In genomic region chr18:2572144-2572682, GRCh38 we compare ENCODE assay signal across 3 cellular contexts.
TF ChIP-seq lines count a peak whose summit lies in the region.

No MANE protein-coding gene starts in this region.

TF ChIP-seq in SK-N-SH, 30 proteins besides CTCF, POLR2A, EP300 and RAD21 (continued from another document):
- no peak for TF ChIP-seq ZBTB33 (IDR thresholded peaks at IDR 0.05; ENCODE audit: borderline replicate concordance, low read depth)
- no peak for TF ChIP-seq JUND (IDR thresholded peaks at IDR 0.05)
- TF ChIP-seq USF1 (IDR thresholded peaks at IDR 0.05; ENCODE audit: borderline replicate concordance, low read depth): no peak
- TF ChIP-seq NFIC (IDR thresholded peaks at IDR 0.05; ENCODE audit: borderline replicate concordance): no peak
- no peak for TF ChIP-seq FOSL2 (IDR thresholded peaks at IDR 0.05; ENCODE audit: borderline replicate concordance, low read depth)
- no peak for TF ChIP-seq EZH2phosphoT487 (IDR thresholded peaks at IDR 0.05; ENCODE audit: borderline replicate concordance, low read depth)
- TF ChIP-seq REST (IDR thresholded peaks at IDR 0.05; ENCODE audit: low read depth, low read length): no peak
- no peak for TF ChIP-seq POLR2AphosphoS5 (IDR thresholded peaks at IDR 0.05; ENCODE audit: low read depth, low read length)
- TF ChIP-seq RCOR1 (IDR thresholded peaks at IDR 0.05; ENCODE audit: low read length): no peak
- TF ChIP-seq CHD2 (IDR thresholded peaks at IDR 0.05; ENCODE audit: low read length, partially characterized antibody): no peak
- no peak for TF ChIP-seq MAX (IDR thresholded peaks at IDR 0.05; ENCODE audit: low read depth)
- no peak for TF ChIP-seq GABPA (IDR thresholded peaks at IDR 0.05; ENCODE audit: low read depth)
TF ChIP-seq in SK-N-SH: peak in this region for 0.

TF ChIP-seq in SK-N-SH treated with all-trans-retinoic acid at 6 μM for 48 hours, 23 proteins besides CTCF, POLR2A, EP300 and RAD21 (continued from another document):
- no peak for TF ChIP-seq CSRNP3 (CRISPR knock-in tag; IDR thresholded peaks at IDR 0.05)
- TF ChIP-seq ISL1 (CRISPR knock-in tag; IDR thresholded peaks at IDR 0.05): no peak
- TF ChIP-seq ZNF70 (CRISPR knock-in tag; IDR thresholded peaks at IDR 0.05): no peak
- no peak for TF ChIP-seq CREB5 (CRISPR knock-in tag; IDR thresholded peaks at IDR 0.05; ENCODE audit: low read depth)

TF ChIP-seq in IMR-90, 13 proteins besides CTCF, POLR2A, EP300 and RAD21 (continued from another document):
- TF ChIP-seq BHLHE40 (IDR thresholded peaks at IDR 0.05; ENCODE audit: low read depth, low read length) (no peak), RFX5 (IDR thresholded peaks at IDR 0.05; ENCODE audit: low read depth, low read length) (no peak), ELK1 (IDR thresholded peaks at IDR 0.05; ENCODE audit: borderline replicate concordance, low read depth, low read length) (no peak), MXI1 (IDR thresholded peaks at IDR 0.05; ENCODE audit: borderline replicate concordance, low read depth, low read length) (no peak), FOS (IDR thresholded peaks at IDR 0.05; ENCODE audit: low read depth, low read length) (no peak), MAZ (IDR thresholded peaks at IDR 0.05; ENCODE audit: borderline replicate concordance, low read depth, low read length) (no peak), CHD1 (IDR thresholded peaks at IDR 0.05; ENCODE audit: low read depth, low read length) (no peak), NFE2L2 (IDR thresholded peaks at IDR 0.05; ENCODE audit: low read depth, low read length) (no peak), MAFK (IDR thresholded peaks at IDR 0.05; ENCODE audit: low read depth, low read length) (no peak)
TF ChIP-seq in IMR-90: peak in this region for 0.
